ENCODE assay signal across 15 cellular contexts in genomic region chr16:53805747-53806146, GRCh38.
DNase-seq lines count a peak whose midpoint lies in the region; ATAC-seq, FAIRE-seq and TF ChIP-seq lines count a peak whose summit lies in the region.
"Had no signal": no experiment of that assay in that cellular context is flagged by ENCODE, and none has a peak within 500 bp of the region (broad histone marks: within the 10 kb centered on the region; RNA-seq: fewer than 3 reads in every experiment).

No MANE protein-coding gene starts in this region.

- H3K18ac ChIP-seq in IMR-90 (ENCODE audit: low read depth, low read length) (no peak overlapping the region), H1 (ENCODE audit: extremely low read depth, low read length) (no peak overlapping the region), neuronal stem cell (ENCODE audit: low read length) (peak overlapping the region; percentile 15)

- H3K23me2 ChIP-seq in H1 (ENCODE audit: low read depth, low read length), result no peaks in the 10 kb centered on the region

- no peak for FAIRE-seq in H1 (lab: Jason Lieb, UNC)

- no peak for TF ChIP-seq POLR2A in IMR-90 (IDR thresholded peaks at IDR 0.05; ENCODE audit: low read depth, low read length)
- TF ChIP-seq POLR2A in H1 (IDR thresholded peaks at IDR 0.05; ENCODE audit: control extremely low read depth in 1 of 2, low read depth in 2 of 2, low read length in 2 of 2), result no peak
- no peak for TF ChIP-seq POLR2A in uterus (IDR thresholded peaks at IDR 0.05)

- H3K9ac ChIP-seq in IMR-90 (ENCODE audit: low read depth, low read length) (no peak overlapping the region), H1 (replicated peaks in 1 of 4; ENCODE audit: extremely low read depth in 1 of 4, low read depth in 3 of 4, low read length in 3 of 4) (peak overlapping the region in 1 of 4 experiments; percentile 21; a peak in 1 of 7 replicates), neuronal stem cell (ENCODE audit: low read depth, low read length, poor library complexity) (no peak overlapping the region)
- H3K9ac ChIP-seq: GM23248 had no signal

- POLR2A ChIA-PET in IMR-90 (lab: Charles Lee; ENCODE audit: unreplicated experiment) (no interaction called here), H1 (lab: Charles Lee; ENCODE audit: partially characterized antibody) (no interaction called here)

- peaks cover 0 to 17% of the 10 kb centered on the region in 2 experiments; a peak in 2 of 4 replicates for H3K79me2 ChIP-seq in H1 (ENCODE audit: control insufficient read depth in 1 of 2, insufficient read depth in 2 of 2, low read length in 2 of 2)

- CTCF ChIA-PET in IMR-90 (lab: Yijun Ruan, JAX) (interaction anchor here (1.2 kb wide), 1 partner anchor 16 kb away, joined by 4 read pairs; no protein-coding TSS in a partner anchor), H1 (lab: Charles Lee; ENCODE audit: partially characterized antibody) (interaction anchor here (0.8 to 1.0 kb wide), 2 partner anchors 8 to 253 kb away, joined by 4 read pairs; no protein-coding TSS in a partner anchor)

- no peak for TF ChIP-seq RAD21 in IMR-90 (IDR thresholded peaks at IDR 0.05; ENCODE audit: low read length)
- no peak for TF ChIP-seq RAD21 in H1 (IDR thresholded peaks at IDR 0.05 in 1 of 2, conservative IDR thresholded peaks at IDR 0.05 in 1 of 2; ENCODE audit: low read depth in 2 of 2, low read length in 2 of 2)

- H2BK5ac ChIP-seq in IMR-90 (ENCODE audit: low read depth, low read length, poor library complexity, severe bottlenecking) (no peak overlapping the region), H1 (ENCODE audit: low read depth, low read length) (peak overlapping the region; percentile 57; the same call in 1 of the 2 replicates), neuronal stem cell (ENCODE audit: low read length) (no peak overlapping the region)

- H4K8ac ChIP-seq in IMR-90 (ENCODE audit: low read depth in 2 of 2, low read length in 2 of 2), result no peak overlapping the region
- H4K8ac ChIP-seq in H1 (ENCODE audit: extremely low read depth, insufficient read depth, low read length), result no peak overlapping the region
- no peak overlapping the region for H4K8ac ChIP-seq in neuronal stem cell (ENCODE audit: low read depth, low read length)

- H3K4me2 ChIP-seq in IMR-90 (ENCODE audit: low read depth, low read length) (no peak overlapping the region), H1 (ENCODE audit: insufficient read depth in 1 of 2, low read depth in 2 of 2, low read length in 2 of 2) (no peak overlapping the region), neuronal stem cell (ENCODE audit: insufficient read depth, low read length, poor library complexity, severe bottlenecking) (no peak overlapping the region)

- H3K23ac ChIP-seq in IMR-90 (ENCODE audit: low read depth, low read length) (no peak overlapping the region), H1 (ENCODE audit: insufficient read length) (no peak overlapping the region), neuronal stem cell (ENCODE audit: low read depth, low read length, poor library complexity) (peak overlapping the region; percentile 11)

- TF ChIP-seq CTCF in IMR-90 (conservative IDR thresholded peaks at IDR 0.05; ENCODE audit: low read depth, low read length) (no peak), H1 (IDR thresholded peaks at IDR 0.05; ENCODE audit: control extremely low read depth in 1 of 3, insufficient read depth in 1 of 3, low read depth in 1 of 3, low read length in 3 of 3) (no peak), uterus (IDR thresholded peaks at IDR 0.05) (no peak), foreskin fibroblast (IDR thresholded peaks at IDR 0.05; ENCODE audit: low read depth, low read length) (no peak)

- no peak overlapping the region for H3K27ac ChIP-seq in IMR-90 (ENCODE audit: insufficient read depth, low read length)
- H3K27ac ChIP-seq in H1 (ENCODE audit: low read depth, low read length), result no peak overlapping the region
- H3K27ac ChIP-seq in neuronal stem cell (replicated peaks; ENCODE audit: low read length), result no peak overlapping the region
- H3K27ac ChIP-seq in uterus, result no peak overlapping the region
- H3K27ac ChIP-seq: GM23248 had no signal

- H3K27me3 ChIP-seq in IMR-90 (ENCODE audit: control insufficient read depth, insufficient read depth, low read length) (no peaks in the 10 kb centered on the region), H1 (replicated peaks in 1 of 4; ENCODE audit: control insufficient read depth in 3 of 4, extremely low read depth in 1 of 4, insufficient read depth in 3 of 4, low read length in 3 of 4) (no peaks in the 10 kb centered on the region), neuronal stem cell (ENCODE audit: control insufficient read depth in 3 of 3, insufficient read depth in 3 of 3, low read depth in 1 of 3, low read length in 3 of 3) (no peaks in the 10 kb centered on the region), uterus (no peaks in the 10 kb centered on the region)

- H4K20me1 ChIP-seq in IMR-90 (ENCODE audit: insufficient read depth, low read length) (no peaks in the 10 kb centered on the region), H1 (replicated peaks in 1 of 2; ENCODE audit: control insufficient read depth in 1 of 2, insufficient read depth in 2 of 2, low read length in 2 of 2) (no peaks in the 10 kb centered on the region)

- H2BK15ac ChIP-seq in IMR-90 (ENCODE audit: low read depth, low read length) (peak overlapping the region; percentile 7; the same call in 1 of the 3 replicates), H1 (ENCODE audit: low read length) (peak overlapping the region; percentile 53; the same call in 1 of the 2 replicates), neuronal stem cell (ENCODE audit: low read length) (no peak overlapping the region)

- peaks cover 1% of the 10 kb centered on the region; the same call in 1 of the 2 replicates for H3K36me3 ChIP-seq in IMR-90 (ENCODE audit: control insufficient read depth, insufficient read depth, low read length)
- no peaks in the 10 kb centered on the region for H3K36me3 ChIP-seq in H1 (ENCODE audit: control insufficient read depth in 2 of 4, insufficient read depth in 4 of 4, low read length in 3 of 4)
- H3K36me3 ChIP-seq in neuronal stem cell (replicated peaks in 1 of 2; ENCODE audit: control insufficient read depth in 2 of 2, insufficient read depth in 2 of 2, low read length in 2 of 2), result peaks cover 0 to 3% of the 10 kb centered on the region in 2 donors
- H3K36me3 ChIP-seq in uterus, result no peaks in the 10 kb centered on the region

- H3K79me1 ChIP-seq in IMR-90 (ENCODE audit: low read depth in 1 of 2, low read length in 2 of 2) (peaks cover 25 to 38% of the 10 kb centered on the region in 2 experiments), H1 (ENCODE audit: low read depth, low read length) (no peaks in the 10 kb centered on the region), neuronal stem cell (ENCODE audit: low read depth, low read length) (no peaks in the 10 kb centered on the region)

- 0 out of 2 replicates have a peak overlapping the region, but pooled peaks have one; percentile 0 for H4K91ac ChIP-seq in IMR-90 (ENCODE audit: insufficient read depth, low read depth, low read length)
- no peak overlapping the region for H4K91ac ChIP-seq in H1 (replicated peaks; ENCODE audit: insufficient read length, low read length)
- H4K91ac ChIP-seq in neuronal stem cell (ENCODE audit: low read depth, low read length, poor library complexity), result no peak overlapping the region

- TF ChIP-seq EP300 in H1 (IDR thresholded peaks at IDR 0.05; ENCODE audit: borderline replicate concordance in 1 of 2, low read depth in 2 of 2, low read length in 2 of 2), result no peak

- H2BK12ac ChIP-seq in H1 (ENCODE audit: low read depth, low read length), result 0 out of 2 replicates have a peak overlapping the region, but pooled peaks have one; percentile 23
- H2BK12ac ChIP-seq in neuronal stem cell (ENCODE audit: low read length), result no peak overlapping the region

- no peak overlapping the region for H2BK20ac ChIP-seq in IMR-90 (ENCODE audit: low read depth, low read length)
- H2BK20ac ChIP-seq in H1 (ENCODE audit: low read length), result no peak overlapping the region

- no peak overlapping the region for H3K4me3 ChIP-seq in IMR-90 (ENCODE audit: insufficient read depth, low read depth, low read length)
- no peak overlapping the region for H3K4me3 ChIP-seq in H1 (ENCODE audit: extremely low read depth in 1 of 4, insufficient read depth in 2 of 4, low read depth in 3 of 4, low read length in 4 of 4)
- H3K4me3 ChIP-seq in neuronal stem cell (ENCODE audit: low read length in 2 of 2), result peak overlapping the region in 1 of 2 donors; percentile 1
- no peak overlapping the region for H3K4me3 ChIP-seq in uterus
- H3K4me3 ChIP-seq in foreskin fibroblast (ENCODE audit: low read depth in 1 of 2, low read length in 2 of 2), result no peak overlapping the region
- H3K4me3 ChIP-seq: GM23248 had no signal

- H3K4ac ChIP-seq in IMR-90 (ENCODE audit: low read depth, low read length) (peak overlapping the region; percentile 55), H1 (replicated peaks; ENCODE audit: insufficient read length, low read depth, low read length) (no peak overlapping the region), neuronal stem cell (ENCODE audit: low read length) (no peak overlapping the region)

- H4K5ac ChIP-seq in IMR-90 (ENCODE audit: low read depth, low read length), result no peak overlapping the region
- no peak overlapping the region for H4K5ac ChIP-seq in H1 (ENCODE audit: insufficient read length, low read depth, low read length)

- H3K14ac ChIP-seq in IMR-90 (replicated peaks; ENCODE audit: low read depth, low read length) (no peak overlapping the region), H1 (ENCODE audit: insufficient read length) (no peak overlapping the region), neuronal stem cell (ENCODE audit: low read length) (no peak overlapping the region)

- intact Hi-C loops in IMR-90 (cut with micrococcal nuclease), result no loop called here
- intact Hi-C loops in uterus (cut with DNase I; ENCODE audit: low total_unique reads), result no loop called here

- peaks cover 6% of the 10 kb centered on the region for H3K4me1 ChIP-seq in IMR-90 (ENCODE audit: control insufficient read depth, insufficient read depth, low read length)
- peaks cover 0 to 3% (median 1%) of the 10 kb centered on the region in 4 experiments; a peak in 3 of 7 replicates for H3K4me1 ChIP-seq in H1 (replicated peaks in 1 of 4; ENCODE audit: control insufficient read depth in 3 of 4, insufficient read depth in 4 of 4, low read length in 3 of 4)
- peaks cover 0 to 3% of the 10 kb centered on the region in 2 donors for H3K4me1 ChIP-seq in neuronal stem cell (ENCODE audit: control insufficient read depth in 2 of 2, insufficient read depth in 1 of 2, low read depth in 1 of 2, low read length in 2 of 2)
- H3K4me1 ChIP-seq in uterus, result peaks cover 0 to 5% of the 10 kb centered on the region in 2 donors

- no peak overlapping the region for H2AK9ac ChIP-seq in IMR-90 (replicated peaks; ENCODE audit: low read depth, low read length, poor library complexity)

- no peaks in the 10 kb centered on the region; the same call in 1 of the 2 replicates for H3K9me1 ChIP-seq in IMR-90 (ENCODE audit: insufficient read depth, low read length)

- ATAC-seq in IMR-90 (ENCODE audit: low read depth), result no peak

- BruUV-seq in IMR-90 (replicated peaks; lab: Mats Ljungman, UMichigan), result no TSS peak

- in situ Hi-C loops in IMR-90 (cut with MboI; ENCODE audit: low sequenced_read_pairs), result no loop called here

- dilution Hi-C loops in IMR-90 (cut with HindIII; ENCODE audit: low sequenced_read_pairs, unreplicated experiment), result no loop called here

- no peak overlapping the region for H3K56ac ChIP-seq in IMR-90 (ENCODE audit: extremely low read depth, insufficient read depth, low read length)
- no peak overlapping the region for H3K56ac ChIP-seq in H1 (replicated peaks; ENCODE audit: insufficient read length, low read depth, low read length)

- H2AFZ ChIP-seq in IMR-90 (replicated peaks; ENCODE audit: low read length, poor library complexity) (no peak overlapping the region), H1 (ENCODE audit: low read length) (no peak overlapping the region), neuronal stem cell (ENCODE audit: low read length) (no peak overlapping the region)
- H2AFZ ChIP-seq: GM23248 had no signal

- no peaks in the 10 kb centered on the region for H3K9me3 ChIP-seq in IMR-90 (ENCODE audit: control insufficient read depth, insufficient read depth, low read length)
- H3K9me3 ChIP-seq in H1 (ENCODE audit: insufficient read depth in 2 of 2, low read depth in 1 of 2, low read length in 1 of 2), result no peaks in the 10 kb centered on the region
- peaks cover 0 to 4% of the 10 kb centered on the region in 2 donors for H3K9me3 ChIP-seq in neuronal stem cell (replicated peaks in 1 of 2; ENCODE audit: control insufficient read depth in 2 of 2, insufficient read depth in 1 of 2, low read depth in 1 of 2, low read length in 2 of 2)
- no peaks in the 10 kb centered on the region for H3K9me3 ChIP-seq in uterus

- DNase-seq in COR-L47 (lab: John Stamatoyannopoulos, UW) (peak; percentile 13), IMR-90 (no peak), H1 (ENCODE audit: low read depth in 1 of 2, low spot score in 2 of 2) (no peak), neuronal stem cell (ENCODE audit: low spot score) (no peak), uterus (no peak), foreskin fibroblast (no peak)
- no peak for DNase-seq in stimulated activated CD4-positive, alpha-beta T cell treated with anti-CD3 and anti-CD28 coated beads, Interleukin-12 subunit alpha, Interleukin-12 subunit beta, amount 100 ng/mL, for 4 hours
- DNase-seq: ACHN, AML-193, GM23248, KBM-7, NCI-H1436 treated with DMSO at 0.1 percent for 48 hours, NCI-H2081 treated with DMSO at 0.1 percent for 48 hours, NCI-H510A, SHP77 treated with DMSO at 0.1 percent for 48 hours had no signal

- H2BK120ac ChIP-seq in IMR-90 (ENCODE audit: low read depth, low read length) (no peak overlapping the region), H1 (replicated peaks; ENCODE audit: low read depth, low read length) (no peak overlapping the region), neuronal stem cell (ENCODE audit: low read depth, low read length) (no peak overlapping the region)

- 0 out of 2 replicates have a peak overlapping the region, but pooled peaks have one; percentile 8 for H2AK5ac ChIP-seq in IMR-90 (ENCODE audit: low read depth, low read length)
- H2AK5ac ChIP-seq in H1 (ENCODE audit: low read depth, low read length), result peak overlapping the region; percentile 84; the same call in 1 of the 2 replicates
- no peak overlapping the region for H2AK5ac ChIP-seq in neuronal stem cell (ENCODE audit: low read depth, low read length)

- no CpG with 5 or more reads among the region's 4 CpGs for WGBS in IMR-90 (ENCODE audit: extremely low coverage in 2 of 2, insufficient read length in 1 of 2), 2 experiments
- 98% methylated on average over 4 of the region's 4 CpGs; no CpG with 5 or more reads in 1 of the 2 experiments for WGBS in H1 (ENCODE audit: extremely low coverage in 1 of 2, insufficient coverage in 1 of 2, insufficient read length in 1 of 2, insufficient replicate concordance in 2 of 2, low coverage in 1 of 2, low lambda C conversion rate in 2 of 2, missing lambda C conversion rate in 1 of 2), 2 experiments
- no CpG with 5 or more reads among the region's 4 CpGs for WGBS in neuronal stem cell (ENCODE audit: extremely low coverage in 2 of 2, insufficient read length in 2 of 2, insufficient replicate concordance in 1 of 2), 2 donors
